21 cellular contexts compared by ENCODE assay signal in genomic region chr5:164027738-164028137, GRCh38.
"Had no signal": no experiment of that assay in that cellular context is flagged by ENCODE, and none has a peak within 500 bp of the region (broad histone marks: within the 10 kb centered on the region; RNA-seq: fewer than 3 reads in every experiment).

No MANE protein-coding gene starts in this region.

- H3K4me1 ChIP-seq: colonic mucosa, esophagus muscularis mucosa, heart right ventricle, left lung, right atrium auricular region, transverse colon, vagina had no signal

- H3K9me3 ChIP-seq: colonic mucosa, esophagus muscularis mucosa, left lung, right atrium auricular region, transverse colon, vagina had no signal

- H3K4me3 ChIP-seq: colonic mucosa, esophagus muscularis mucosa, heart right ventricle, left lung, right atrium auricular region, transverse colon, vagina had no signal

- ATAC-seq: activated CD4-positive, CD25-positive, alpha-beta regulatory T cell treated with anti-CD3 and anti-CD28 coated beads, Interleukin-2, amount 50 U/mL, for 24 hours; activated CD8-positive, alpha-beta T cell treated with anti-CD3 and anti-CD28 coated beads, Interleukin-2, amount 10 ng/mL, durations not matched to agents 7 days and 5 days; heart right ventricle; left lung; stimulated activated naive CD8-positive, alpha-beta T cell treated with anti-CD3 and anti-CD28 coated beads, Interleukin-15, Interleukin-2, amounts not matched to agents 100 U/mL and 50 U/mL, for 24 hours had no signal

- H3K4me3 Mint-ChIP-seq: activated CD4-positive, alpha-beta T cell treated with anti-CD3 and anti-CD28 coated beads, Interleukin-2, amount 10 ng/mL, durations not matched to agents 7 days and 5 days; activated CD8-positive, alpha-beta T cell treated with anti-CD3 and anti-CD28 coated beads, Interleukin-2, amount 10 ng/mL, durations not matched to agents 7 days and 5 days; activated naive CD4-positive, alpha-beta T cell treated with anti-CD3 and anti-CD28 coated beads for 36 hours; activated T-cell treated with anti-CD3 and anti-CD28 coated beads, Interleukin-2, amount 50 U/mL, for 24 hours; brain; nephron progenitor cell; T-helper 1 cell treated with Interleukin-12 subunit alpha and Interleukin-12 subunit beta and Interleukin-4 antibody, amounts not matched to agents 30 μg/mL and 1 μg/mL, for 36 hours had no signal

- H3K4me1 Mint-ChIP-seq: activated CD4-positive, alpha-beta T cell treated with anti-CD3 and anti-CD28 coated beads, Interleukin-2, amount 10 ng/mL, durations not matched to agents 7 days and 5 days; nephron progenitor cell had no signal

- H3K27me3 Mint-ChIP-seq: activated CD4-positive, alpha-beta T cell treated with anti-CD3 and anti-CD28 coated beads, Interleukin-2, amount 10 ng/mL, durations not matched to agents 7 days and 5 days; activated T-cell treated with anti-CD3 and anti-CD28 coated beads, Interleukin-2, amount 50 U/mL, for 24 hours; progenitor cell of endocrine pancreas had no signal

- H3K9me3 Mint-ChIP-seq: activated CD4-positive, alpha-beta T cell treated with anti-CD3 and anti-CD28 coated beads, Interleukin-2, amount 10 ng/mL, durations not matched to agents 7 days and 5 days; activated naive CD4-positive, alpha-beta T cell treated with anti-CD3 and anti-CD28 coated beads for 36 hours; nephron progenitor cell; T-helper 1 cell treated with Interleukin-12 subunit alpha and Interleukin-12 subunit beta and Interleukin-4 antibody, amounts not matched to agents 30 μg/mL and 1 μg/mL, for 36 hours had no signal

- H3K27me3 ChIP-seq: colonic mucosa, esophagus muscularis mucosa, heart right ventricle, left lung, right atrium auricular region, transverse colon, vagina had no signal

- H3K27ac Mint-ChIP-seq: activated CD4-positive, alpha-beta T cell treated with anti-CD3 and anti-CD28 coated beads, Interleukin-2, amount 10 ng/mL, durations not matched to agents 7 days and 5 days; activated CD8-positive, alpha-beta T cell treated with anti-CD3 and anti-CD28 coated beads, Interleukin-2, amount 10 ng/mL, durations not matched to agents 7 days and 5 days; activated naive CD4-positive, alpha-beta T cell treated with anti-CD3 and anti-CD28 coated beads for 36 hours; activated T-cell treated with anti-CD3 and anti-CD28 coated beads, Interleukin-2, amount 50 U/mL, for 24 hours; brain; nephron progenitor cell; progenitor cell of endocrine pancreas; T-helper 1 cell treated with Interleukin-12 subunit alpha and Interleukin-12 subunit beta and Interleukin-4 antibody, amounts not matched to agents 30 μg/mL and 1 μg/mL, for 36 hours had no signal

- H3K27ac ChIP-seq: colonic mucosa, esophagus muscularis mucosa, heart right ventricle, left lung, right atrium auricular region, transverse colon, vagina had no signal

- DNase-seq: activated CD4-positive, alpha-beta T cell treated with anti-CD3 and anti-CD28 coated beads, Interleukin-2, amount 10 ng/mL, durations not matched to agents 7 days and 5 days; activated CD8-positive, alpha-beta T cell treated with anti-CD3 and anti-CD28 coated beads, Interleukin-2, amount 10 ng/mL, durations not matched to agents 7 days and 5 days; activated naive CD4-positive, alpha-beta T cell treated with anti-CD3 and anti-CD28 coated beads for 36 hours; activated T-cell treated with anti-CD3 and anti-CD28 coated beads, Interleukin-2, amount 50 U/mL, for 24 hours; anterior cingulate cortex; central memory CD4-positive, alpha-beta T cell; colonic mucosa; heart right ventricle; left lung; nephron progenitor cell; occipital lobe; stimulated activated CD4-positive, alpha-beta T cell treated with anti-CD3 and anti-CD28 coated beads, Interleukin-2, amount 100 ng/mL, for 24 hours; stimulated activated naive CD8-positive, alpha-beta T cell treated with anti-CD3 and anti-CD28 coated beads, Interleukin-15, Interleukin-2, amounts not matched to agents 100 U/mL and 50 U/mL, for 24 hours; transverse colon had no signal

- H3K36me3 ChIP-seq: colonic mucosa, esophagus muscularis mucosa, heart right ventricle, left lung, right atrium auricular region, transverse colon, vagina had no signal

- H3K36me3 Mint-ChIP-seq: brain had no signal
